In the genomic region with DNA sequence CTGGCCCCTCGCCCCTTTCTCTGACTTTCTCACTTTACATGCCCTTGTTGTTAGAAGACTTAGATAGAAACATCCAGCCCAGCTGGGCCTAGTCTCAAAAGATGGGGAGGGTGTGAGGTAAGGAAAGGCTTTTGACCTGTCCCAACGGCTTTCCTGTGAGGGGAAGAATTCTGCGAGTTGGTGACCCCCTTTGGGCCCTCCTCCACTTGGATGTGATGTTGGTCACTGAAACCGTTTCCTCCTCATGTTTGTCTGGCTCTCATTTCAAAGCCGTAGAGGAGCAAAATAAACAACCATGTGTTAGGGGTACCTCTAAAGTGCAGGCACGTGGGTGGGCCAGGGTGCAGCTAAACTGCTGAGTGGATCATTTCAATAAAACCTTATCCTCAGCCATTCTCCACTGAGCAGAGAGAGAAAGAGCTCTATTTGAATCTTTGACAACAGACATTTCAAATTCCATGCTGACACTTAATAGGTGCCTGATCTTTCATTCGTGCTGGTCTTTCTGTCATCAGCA, we compare ENCODE assay signal across 8 cellular contexts.
DNase-seq lines count a peak whose midpoint lies in the region; TF ChIP-seq lines count a peak whose summit lies in the region.

No MANE protein-coding gene starts in this region.

- no peak for TF ChIP-seq CTCF in GM12865 (IDR thresholded peaks at IDR 0.05; ENCODE audit: insufficient read depth, low read depth, low read length, missing control alignments)
- TF ChIP-seq CTCF in VCaP (conservative IDR thresholded peaks at IDR 0.05): no peak
- no peak for TF ChIP-seq CTCF in fibroblast of mammary gland (conservative IDR thresholded peaks at IDR 0.05; ENCODE audit: control insufficient read depth, insufficient read depth, low read depth, low read length)
- TF ChIP-seq CTCF in retinal pigment epithelial cell (conservative IDR thresholded peaks at IDR 0.05; ENCODE audit: low read depth, low read length): no peak

- peak overlapping the region; percentile 85 for H3K27ac ChIP-seq in VCaP

- H3K4me3 ChIP-seq in GM12865 (ENCODE audit: low read depth, low read length) (peak overlapping the region; percentile 77), fibroblast of mammary gland (ENCODE audit: control insufficient read depth, low read depth, low read length) (peak overlapping the region; percentile 57), retinal pigment epithelial cell (ENCODE audit: low read length) (peak overlapping the region; percentile 67)

- in situ Hi-C loops in KBM-7 (cut with MboI; ENCODE audit: low pct_unique_long_range_greater_than_20kb, low sequenced_read_pairs): no loop called here

- no peak for DNase-seq in GM12865 (ENCODE audit: low read depth)
- DNase-seq in fibroblast of mammary gland (ENCODE audit: low read depth): no peak
- no peak for DNase-seq in retinal pigment epithelial cell (ENCODE audit: low read depth)
- DNase-seq in SKM-1 treated with dmso at 0.1 percent for 144 hours (lab: John Stamatoyannopoulos, UW; ENCODE audit: unreplicated experiment): no peak
- DNase-seq in KBM-7: no peak
- no peak for DNase-seq in H4 (ENCODE audit: low spot score)
- no peak for DNase-seq in NCI-H128 (lab: John Stamatoyannopoulos, UW; ENCODE audit: unreplicated experiment)
